Comparison of ENCODE assay signal across 16 cellular contexts in genomic region chr17:31425646-31426045, GRCh38. TPM values are rescaled to one million over a fixed set of nuclear protein-coding genes. Genes with fewer than 3 reads are reported as not detected.
DNase-seq lines count a peak whose midpoint lies in the region; ATAC-seq and TF ChIP-seq lines count a peak whose summit lies in the region.
"Had no signal": no experiment of that assay in that cellular context is flagged by ENCODE, and none has a peak within 500 bp of the region (broad histone marks: within the 10 kb centered on the region; RNA-seq: fewer than 3 reads in every experiment).

No MANE protein-coding gene starts in this region.

- H3K27me3 Mint-ChIP-seq in CD4-positive, alpha-beta T cell: peaks cover 5% of the 10 kb centered on the region
- peaks cover 12 to 40% of the 10 kb centered on the region in 2 donors for H3K27me3 Mint-ChIP-seq in CD8-positive, alpha-beta memory T cell

- no peaks in the 10 kb centered on the region for H3K9me3 Mint-ChIP-seq in CD4-positive, alpha-beta T cell
- peaks cover 7 to 17% (median 10%) of the 10 kb centered on the region in 5 donors for H3K9me3 Mint-ChIP-seq in CD8-positive, alpha-beta memory T cell
- H3K9me3 Mint-ChIP-seq: activated naive CD8-positive, alpha-beta T cell treated with anti-CD3 and anti-CD28 coated beads, Interleukin-2, amount 50 U/mL, for 24 hours had no signal

- TF ChIP-seq RAD21 in liver (IDR thresholded peaks at IDR 0.05): no peak

- ATAC-seq in CD4-positive, alpha-beta T cell (ENCODE audit: poor library complexity): no peak
- ATAC-seq: activated naive CD8-positive, alpha-beta T cell treated with anti-CD3 and anti-CD28 coated beads, Interleukin-2, amount 50 U/mL, for 24 hours; HCT116; Panc1 had no signal

- CTCF ChIA-PET in CD4-positive, alpha-beta T cell (lab: Charles Lee): no interaction called here
- CTCF ChIA-PET in CD8-positive, alpha-beta memory T cell (lab: Charles Lee): no interaction called here

- H3K27me3 ChIP-seq in liver (ENCODE audit: control insufficient read depth in 4 of 4, insufficient read depth in 4 of 4, low read length in 3 of 4): peaks cover 0 to 1% (median 0%) of the 10 kb centered on the region in 4 donors
- no peaks in the 10 kb centered on the region for H3K27me3 ChIP-seq in CD4-positive, alpha-beta T cell (ENCODE audit: control insufficient read depth, insufficient read depth, low read length)
- H3K27me3 ChIP-seq in CD8-positive, alpha-beta memory T cell (ENCODE audit: insufficient read depth, low read length, poor library complexity, severe bottlenecking): no peaks in the 10 kb centered on the region

- intact Hi-C loops in CD4-positive, alpha-beta T cell (cut with DNase I, micrococcal nuclease): no loop called here

- no peak overlapping the region for H3K4me3 Mint-ChIP-seq in CD4-positive, alpha-beta T cell
- no peak overlapping the region for H3K4me3 Mint-ChIP-seq in CD8-positive, alpha-beta memory T cell
- H3K4me3 Mint-ChIP-seq: activated naive CD8-positive, alpha-beta T cell treated with anti-CD3 and anti-CD28 coated beads, Interleukin-2, amount 50 U/mL, for 24 hours had no signal

- TF ChIP-seq CTCF in liver (IDR thresholded peaks at IDR 0.05; ENCODE audit: low read depth, low read length, missing input control): no peak
- no peak for TF ChIP-seq CTCF in CD4-positive, alpha-beta T cell (IDR thresholded peaks at IDR 0.05)

- no peak overlapping the region for H3K27ac Mint-ChIP-seq in CD4-positive, alpha-beta T cell
- H3K27ac Mint-ChIP-seq in CD8-positive, alpha-beta memory T cell: no peak overlapping the region
- H3K27ac Mint-ChIP-seq: activated naive CD8-positive, alpha-beta T cell treated with anti-CD3 and anti-CD28 coated beads, Interleukin-2, amount 50 U/mL, for 24 hours had no signal

- no peaks in the 10 kb centered on the region for H3K9me3 ChIP-seq in liver (ENCODE audit: control insufficient read depth in 4 of 4, low read length in 3 of 4)
- H3K9me3 ChIP-seq in CD4-positive, alpha-beta T cell (ENCODE audit: control insufficient read depth, low read length): peaks cover 3% of the 10 kb centered on the region
- H3K9me3 ChIP-seq in CD8-positive, alpha-beta memory T cell (ENCODE audit: low read length): no peaks in the 10 kb centered on the region

- no peaks in the 10 kb centered on the region for H3K4me1 Mint-ChIP-seq in CD4-positive, alpha-beta T cell (ENCODE audit: low read depth)
- no peaks in the 10 kb centered on the region for H3K4me1 Mint-ChIP-seq in CD8-positive, alpha-beta memory T cell
- H3K4me1 Mint-ChIP-seq: activated naive CD8-positive, alpha-beta T cell treated with anti-CD3 and anti-CD28 coated beads, Interleukin-2, amount 50 U/mL, for 24 hours had no signal

- H3K9ac ChIP-seq in liver (ENCODE audit: low read depth in 1 of 2, low read length in 2 of 2): no peak overlapping the region

- peak; percentile 31 for DNase-seq in NCI-H2171 (lab: John Stamatoyannopoulos, UW)
- DNase-seq in NCI-H2171 treated with DMSO at 0.1 percent for 48 hours (lab: John Stamatoyannopoulos, UW): no peak
- peak in 32 of 61 donors; percentile 8 to 55 (median 34) for DNase-seq in caudate nucleus (lab: John Stamatoyannopoulos, UW)
- peak in 32 of 49 donors; percentile 17 to 79 (median 43) for DNase-seq in substantia nigra (lab: John Stamatoyannopoulos, UW)
- no peak for DNase-seq in CD4-positive, alpha-beta T cell
- no peak for DNase-seq in CD8-positive, alpha-beta memory T cell
- DNase-seq in T-helper 9 cell: no peak
- DNase-seq: activated naive CD8-positive, alpha-beta T cell treated with anti-CD3 and anti-CD28 coated beads, Interleukin-2, amount 50 U/mL, for 24 hours; DMS53; effector CD8-positive, alpha-beta T cell; KG1 had no signal

- H3K27ac ChIP-seq in caudate nucleus (ENCODE audit: low read depth, low read length) (peak overlapping the region; percentile 67), liver (ENCODE audit: low read depth in 1 of 2, low read length in 2 of 2) (no peak overlapping the region), substantia nigra (ENCODE audit: low read depth, low read length, poor library complexity, severe bottlenecking) (peak overlapping the region; percentile 43)
- no peak overlapping the region for H3K27ac ChIP-seq in CD4-positive, alpha-beta T cell (ENCODE audit: low read depth, low read length)
- H3K27ac ChIP-seq in CD8-positive, alpha-beta memory T cell (ENCODE audit: low read depth, low read length): no peak overlapping the region
- H3K27ac ChIP-seq: A549 had no signal

- POLR2A ChIA-PET in CD4-positive, alpha-beta T cell (lab: Charles Lee): no interaction called here
- POLR2A ChIA-PET in CD8-positive, alpha-beta memory T cell (lab: Charles Lee): no interaction called here

- H3K36me3 Mint-ChIP-seq in CD4-positive, alpha-beta T cell (ENCODE audit: low read depth): no peaks in the 10 kb centered on the region
- H3K36me3 Mint-ChIP-seq in CD8-positive, alpha-beta memory T cell: peaks cover 0 to 17% (median 0%) of the 10 kb centered on the region in 3 donors

- WGBS in liver: 34% methylated on average over 10 of the region's 10 CpGs

- H3K36me3 ChIP-seq in liver (ENCODE audit: control insufficient read depth in 4 of 4, insufficient read depth in 3 of 4, low read depth in 1 of 4, low read length in 3 of 4): no peaks in the 10 kb centered on the region
- H3K36me3 ChIP-seq in CD8-positive, alpha-beta memory T cell (ENCODE audit: insufficient read depth, low read length): no peaks in the 10 kb centered on the region

- H3K4me1 ChIP-seq in liver (ENCODE audit: control insufficient read depth in 4 of 4, insufficient read depth in 4 of 4, low read length in 3 of 4): peaks cover 6 to 12% (median 8%) of the 10 kb centered on the region in 4 donors
- no peaks in the 10 kb centered on the region for H3K4me1 ChIP-seq in CD8-positive, alpha-beta memory T cell (ENCODE audit: insufficient read depth, low read length)
- H3K4me1 ChIP-seq: A549 had no signal

- H3K4me3 ChIP-seq in liver (ENCODE audit: low read depth in 1 of 3, low read length in 3 of 3): no peak overlapping the region
- no peak overlapping the region for H3K4me3 ChIP-seq in CD8-positive, alpha-beta memory T cell (ENCODE audit: low read length)
- H3K4me3 ChIP-seq: A549 had no signal

TF ChIP-seq in liver, 16 proteins besides CTCF, POLR2A, EP300 and RAD21:
- TF ChIP-seq SP1 (IDR thresholded peaks at IDR 0.05) (peak; percentile 24), HNF4A (conservative IDR thresholded peaks at IDR 0.05) (peak in 1 of 2 donors; percentile 2), RXRA (IDR thresholded peaks at IDR 0.05) (no peak)

RNA-seq across cellular contexts. Expression of gene RAB11FIP4, which starts 34.2 kb away (rescaled TPM):
- 10 to 100 TPM in 1 of 2 donors, 1 to 10 TPM in 1; 3.1 to 16.0 TPM for total RNA-seq in liver
- polyA plus RNA-seq in liver: 1 to 10 TPM; 1.5 to 3.5 TPM
- total RNA-seq in CD4-positive, alpha-beta T cell: 10 to 100 TPM; 86.4 to 87.3 TPM
- total RNA-seq in CD8-positive, alpha-beta memory T cell: 10 to 100 TPM; 15.1 to 17.4 TPM
- 26.8 TPM for polyA plus RNA-seq in CD8-positive, alpha-beta memory T cell
- total RNA-seq: glomerular endothelial cell had no signal

Comparison
In these comparisons a context has a peak if more than half of its experiments do, and no peak if none do; other contexts are left out.
1. DNase-seq: peak in NCI-H2171 (single experiment), caudate nucleus (32 of 61) and substantia nigra (32 of 49); none in NCI-H2171 treated with DMSO at 0.1 percent for 48 hours (single experiment), CD4-positive, alpha-beta T cell (0 of 10), CD8-positive, alpha-beta memory T cell (0 of 5) and T-helper 9 cell (single experiment).
2. H3K27ac ChIP-seq: peak in caudate nucleus (single experiment) and substantia nigra (single experiment); none in liver (0 of 2), CD4-positive, alpha-beta T cell (single experiment) and CD8-positive, alpha-beta memory T cell (single experiment).
3. RNA of gene RAB11FIP4, which starts 34.2 kb away (total RNA-seq): 86.4 to 87.3 TPM in CD4-positive, alpha-beta T cell; 15.1 to 17.4 TPM in CD8-positive, alpha-beta memory T cell and 3.1 to 16.0 TPM in liver; every median in the first group is over 4 times any median in the second.